11 cellular contexts compared by ENCODE assay signal in the genomic region with DNA sequence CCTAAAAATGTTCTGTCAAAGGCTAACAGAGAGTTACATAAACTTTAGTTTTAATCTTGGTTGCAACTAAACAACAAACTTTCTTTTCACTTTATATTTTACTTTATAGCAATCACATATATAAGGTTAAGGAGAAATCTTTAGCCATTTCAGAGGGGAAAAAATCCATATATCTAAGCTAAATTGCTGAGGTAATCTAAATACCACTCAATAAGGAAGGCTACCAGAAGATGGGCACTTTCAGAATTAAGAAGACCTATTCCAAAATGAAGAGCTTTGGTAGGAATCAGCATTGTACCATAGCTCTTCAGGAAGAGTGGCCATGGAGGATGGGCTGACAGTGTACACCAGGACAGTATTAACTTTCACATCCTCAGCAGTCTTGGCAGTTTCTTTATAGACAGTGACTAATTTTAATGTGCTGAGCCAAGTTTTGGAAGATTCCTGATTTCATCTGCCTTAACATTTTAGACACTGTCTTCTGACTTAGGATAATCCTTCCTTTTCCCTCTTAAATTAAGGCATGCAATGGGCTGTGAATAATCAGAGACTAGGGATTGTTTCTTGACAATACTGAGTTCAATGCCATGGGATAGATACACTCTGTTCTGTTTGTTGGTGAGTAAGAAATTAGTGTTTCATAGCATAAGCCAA. TPM values are rescaled to one million over a fixed set of nuclear protein-coding genes. Genes with fewer than 3 reads are reported as not detected.
DNase-seq lines count a peak whose midpoint lies in the region; ATAC-seq and TF ChIP-seq lines count a peak whose summit lies in the region.
"Had no signal": no experiment of that assay in that cellular context is flagged by ENCODE, and none has a peak within 500 bp of the region (broad histone marks: within the 10 kb centered on the region; RNA-seq: fewer than 3 reads in every experiment).

No MANE protein-coding gene starts in this region.

- H3K36me3 Mint-ChIP-seq in neural progenitor cell, result peaks cover 36% of the 10 kb centered on the region

- no peak overlapping the region for H2BK15ac ChIP-seq in neuronal stem cell (ENCODE audit: low read length)

- H3F3A ChIP-seq in neural progenitor cell (ENCODE audit: low read depth), result no peaks in the 10 kb centered on the region

- peaks cover 18% of the 10 kb centered on the region for H3K4me1 ChIP-seq in neural progenitor cell
- H3K4me1 ChIP-seq in neuronal stem cell (ENCODE audit: control insufficient read depth in 2 of 2, insufficient read depth in 1 of 2, low read depth in 1 of 2, low read length in 2 of 2), result peaks cover 3 to 14% of the 10 kb centered on the region in 2 donors

- H3K36me3 ChIP-seq in SK-N-MC (ENCODE audit: insufficient read depth, low read length) (peaks cover 94% of the 10 kb centered on the region), neural progenitor cell (no peaks in the 10 kb centered on the region), neuronal stem cell (replicated peaks in 1 of 2; ENCODE audit: control insufficient read depth in 2 of 2, insufficient read depth in 2 of 2, low read length in 2 of 2) (peaks cover 0 to 43% of the 10 kb centered on the region in 2 donors)

- no peak overlapping the region for H3K14ac ChIP-seq in neuronal stem cell (ENCODE audit: low read length)

- peaks cover 2% of the 10 kb centered on the region for H3K9me3 Mint-ChIP-seq in neural progenitor cell

- H3K23ac ChIP-seq in neuronal stem cell (ENCODE audit: low read depth, low read length, poor library complexity), result no peak overlapping the region

- no peak for TF ChIP-seq CTCF in fibroblast of pulmonary artery (IDR thresholded peaks at IDR 0.05; ENCODE audit: low read length, missing control alignments)
- no peak for TF ChIP-seq CTCF in neural progenitor cell (IDR thresholded peaks at IDR 0.05)

- no peaks in the 10 kb centered on the region; the same call in none of the 2 replicates for H3K9me3 ChIP-seq in SK-N-MC (ENCODE audit: low read depth, low read length)
- H3K9me3 ChIP-seq in neural progenitor cell (ENCODE audit: low read depth), result no peaks in the 10 kb centered on the region
- H3K9me3 ChIP-seq in neuronal stem cell (replicated peaks in 1 of 2; ENCODE audit: control insufficient read depth in 2 of 2, insufficient read depth in 1 of 2, low read depth in 1 of 2, low read length in 2 of 2), result peaks cover 0 to 36% of the 10 kb centered on the region in 2 donors

- H3K4me3 Mint-ChIP-seq in neural progenitor cell, result peak overlapping the region; percentile 43

- no peak overlapping the region for H2AK5ac ChIP-seq in neuronal stem cell (ENCODE audit: low read depth, low read length)

- H3K18ac ChIP-seq in neuronal stem cell (ENCODE audit: low read length), result no peak overlapping the region

- H4K91ac ChIP-seq in neuronal stem cell (ENCODE audit: low read depth, low read length, poor library complexity), result no peak overlapping the region

- H3K4ac ChIP-seq in neuronal stem cell (ENCODE audit: low read length), result no peak overlapping the region

- no peak overlapping the region for H2BK120ac ChIP-seq in neuronal stem cell (ENCODE audit: low read depth, low read length)

- no peak for ATAC-seq in GM19463 (IDR thresholded peaks at IDR 0.05; ENCODE audit: unreplicated experiment)
- ATAC-seq in HG02970 (IDR thresholded peaks at IDR 0.05; ENCODE audit: low FRiP score, unreplicated experiment), result no peak
- ATAC-seq: K562 had no signal

- H3K4me3 ChIP-seq in SK-N-MC (peak overlapping the region; percentile 89), fibroblast of pulmonary artery (replicated peaks; ENCODE audit: low read depth, low read length) (peak overlapping the region; percentile 45), neural progenitor cell (no peak overlapping the region), neuronal stem cell (ENCODE audit: low read length in 2 of 2) (no peak overlapping the region)
- H3K4me3 ChIP-seq: K562 had no signal

- H4K20me1 ChIP-seq in neural progenitor cell (ENCODE audit: low read depth), result peaks cover 9% of the 10 kb centered on the region

- H3K27me3 ChIP-seq in neural progenitor cell (no peaks in the 10 kb centered on the region), neuronal stem cell (ENCODE audit: control insufficient read depth in 3 of 3, insufficient read depth in 3 of 3, low read depth in 1 of 3, low read length in 3 of 3) (peaks cover 0 to 5% (median 0%) of the 10 kb centered on the region in 3 experiments)

- H3K79me1 ChIP-seq in neuronal stem cell (ENCODE audit: low read depth, low read length), result peaks cover 3% of the 10 kb centered on the region

- H4K8ac ChIP-seq in neuronal stem cell (ENCODE audit: low read depth, low read length), result no peak overlapping the region

- H3K9ac ChIP-seq in SK-N-MC (ENCODE audit: insufficient read length) (peak overlapping the region; percentile 38), neural progenitor cell (no peak overlapping the region), neuronal stem cell (ENCODE audit: low read depth, low read length, poor library complexity) (no peak overlapping the region)

- peak overlapping the region; percentile 43 for H3K4me2 ChIP-seq in neural progenitor cell
- H3K4me2 ChIP-seq in neuronal stem cell (ENCODE audit: insufficient read depth, low read length, poor library complexity, severe bottlenecking), result no peak overlapping the region

- H2AFZ ChIP-seq in neural progenitor cell (replicated peaks) (no peak overlapping the region), neuronal stem cell (ENCODE audit: low read length) (no peak overlapping the region)

- peak overlapping the region; percentile 90 for H3K27ac ChIP-seq in SK-N-MC
- H3K27ac ChIP-seq in neural progenitor cell, result no peak overlapping the region
- H3K27ac ChIP-seq in neuronal stem cell (replicated peaks; ENCODE audit: low read length), result no peak overlapping the region
- H3K27ac ChIP-seq: C4-2B had no signal

- no peak overlapping the region for H2BK12ac ChIP-seq in neuronal stem cell (ENCODE audit: low read length)

- H3K4me1 Mint-ChIP-seq in neural progenitor cell, result peaks cover 58% of the 10 kb centered on the region

- peak; percentile 68 for DNase-seq in AG08395 (ENCODE audit: low spot score)
- peak; percentile 63 for DNase-seq in SK-N-MC (ENCODE audit: low read depth, low spot score)
- peak; percentile 53 for DNase-seq in fibroblast of pulmonary artery (ENCODE audit: low read depth)
- DNase-seq in neural progenitor cell (ENCODE audit: low spot score), result no peak
- DNase-seq in neuronal stem cell (ENCODE audit: low spot score), result no peak
- DNase-seq in mucosa of gallbladder (ENCODE audit: low spot score), result no peak
- DNase-seq: stimulated activated CD4-positive, alpha-beta T cell treated with anti-CD3 and anti-CD28 coated beads, Interleukin-15, amount 100 ng/mL, for 24 hours had no signal

- H3K27ac Mint-ChIP-seq in neural progenitor cell, result peak overlapping the region; percentile 23

- H2BK5ac ChIP-seq in neuronal stem cell (ENCODE audit: low read length), result no peak overlapping the region

- H3K79me2 ChIP-seq in neural progenitor cell (ENCODE audit: low read depth), result peaks cover 100% of the 10 kb centered on the region

- no peaks in the 10 kb centered on the region for H3K27me3 Mint-ChIP-seq in neural progenitor cell (ENCODE audit: insufficient read depth, low read depth)

RNA-seq across cellular contexts. Expression of a gene that starts 7.1 kb away (rescaled TPM):
- 7.4 and 8.5 TPM in 2 replicates for total RNA-seq in neural progenitor cell (ENCODE audit: low replicate concordance)
- 1.1 TPM for polyA plus RNA-seq in neuronal stem cell (2013, experiment 1 of 2)
- polyA plus RNA-seq in neuronal stem cell (2013, experiment 2 of 2), result 1.1 TPM
- 16.7 TPM for total RNA-seq in mucosa of gallbladder
- total RNA-seq: K562 had no signal

Comparison
In these comparisons a context has a peak if more than half of its experiments do, and no peak if none do; other contexts are left out.
1. DNase-seq: peak in AG08395 (single experiment), SK-N-MC (single experiment) and fibroblast of pulmonary artery (single experiment); none in neural progenitor cell (single experiment), neuronal stem cell (single experiment) and mucosa of gallbladder (single experiment).
2. H3K4me3 ChIP-seq: peak in SK-N-MC (single experiment) and fibroblast of pulmonary artery (single experiment); none in neural progenitor cell (single experiment) and neuronal stem cell (0 of 2).